Comparison of ENCODE assay signal across 16 cellular contexts in genomic region chr15:75153565-75154248, GRCh38. TPM values are rescaled to one million over a fixed set of nuclear protein-coding genes. Genes with fewer than 3 reads are reported as not detected.
DNase-seq lines count a peak whose midpoint lies in the region; ATAC-seq and TF ChIP-seq lines count a peak whose summit lies in the region.
"Had no signal": no experiment of that assay in that cellular context is flagged by ENCODE, and none has a peak within 500 bp of the region (broad histone marks: within the 10 kb centered on the region; RNA-seq: fewer than 3 reads in every experiment).

No MANE protein-coding gene starts in this region.

- TF ChIP-seq CTCF in lung (IDR thresholded peaks at IDR 0.05; ENCODE audit: control extremely low read depth, extremely low read depth) = no peak

- no peaks in the 10 kb centered on the region for H3K36me3 ChIP-seq in lung (ENCODE audit: control insufficient read depth in 2 of 2, insufficient read depth in 2 of 2, low read length in 2 of 2)
- H3K36me3 ChIP-seq: colonic mucosa, tibial nerve had no signal

- H3K27me3 ChIP-seq in lung (ENCODE audit: control insufficient read depth, insufficient read depth) = no peaks in the 10 kb centered on the region
- H3K27me3 ChIP-seq: colonic mucosa, tibial nerve had no signal

- ATAC-seq in lung (ENCODE audit: insufficient read depth, low FRiP score) (peak; percentile 16), GM18519 (IDR thresholded peaks at IDR 0.05; ENCODE audit: low FRiP score, unreplicated experiment) (no peak), GM18505 (IDR thresholded peaks at IDR 0.05; ENCODE audit: unreplicated experiment) (no peak)
- ATAC-seq: Panc1 had no signal

- H3K9me3 ChIP-seq in lung (ENCODE audit: control insufficient read depth in 2 of 2, insufficient read depth in 1 of 2, low read length in 1 of 2) = peaks cover 0 to 2% of the 10 kb centered on the region in 2 donors
- H3K9me3 ChIP-seq: colonic mucosa had no signal

- no peak overlapping the region for H3K27ac ChIP-seq in lung (ENCODE audit: low read depth in 1 of 2, low read length in 1 of 2)
- H3K27ac ChIP-seq: colonic mucosa had no signal

- WGBS in lung, 2 donors = 34 to 63% methylated on average over 7 of the region's 7 CpGs

- no peak overlapping the region for H3K4me3 ChIP-seq in Jurkat, Clone E6-1 (ENCODE audit: low read length)
- no peak overlapping the region for H3K4me3 ChIP-seq in lung
- H3K4me3 ChIP-seq: colonic mucosa, tibial nerve had no signal

- no peak for TF ChIP-seq POLR2A in GM18505 (IDR thresholded peaks at IDR 0.05; ENCODE audit: borderline replicate concordance, extremely low read depth, insufficient read depth, insufficient read length)

- H3K4me1 ChIP-seq in lung (ENCODE audit: control insufficient read depth in 2 of 2, insufficient read depth in 2 of 2, low read length in 2 of 2) = no peaks in the 10 kb centered on the region
- H3K4me1 ChIP-seq: colonic mucosa had no signal

- DNase-seq in CMK (ENCODE audit: low read depth) (peak; percentile 90), SKM-1 treated with dmso at 0.1 percent for 144 hours (lab: John Stamatoyannopoulos, UW; ENCODE audit: unreplicated experiment) (peak; percentile 89), lung (ENCODE audit: low spot score) (no peak), RKO (ENCODE audit: low spot score) (no peak), NCI-H187 treated with DMSO at 0.1 percent for 48 hours (lab: John Stamatoyannopoulos, UW) (no peak)
- peak; percentile 52 for DNase-seq in Jurkat, Clone E6-1 (ENCODE audit: low read depth, low spot score)
- DNase-seq: activated CD4-positive, alpha-beta memory T cell treated with anti-CD3 and anti-CD28 coated beads for 36 hours; colonic mucosa; left cardiac atrium; natural killer cell; NCI-H1092 treated with DMSO at 0.1 percent for 48 hours; stimulated activated CD4-positive, alpha-beta T cell treated with anti-CD3 and anti-CD28 coated beads, Interleukin-2, amount 100 ng/mL, for 48 hours had no signal

RNA-seq across cellular contexts. Expression of gene C15orf39, which starts 48.0 kb away (rescaled TPM):
- polyA plus RNA-seq in Jurkat, Clone E6-1 (2012; ENCODE audit: insufficient read depth, insufficient read length) = 25.1 TPM
- total RNA-seq in lung = 10 to 100 TPM; 16.8 to 57.7 TPM
- polyA plus RNA-seq in lung = 10 to 100 TPM; 13.1 to 34.4 TPM

Comparison
In these comparisons a context has a peak if more than half of its experiments do, and no peak if none do; other contexts are left out.
1. DNase-seq: peak in CMK (single experiment), Jurkat, Clone E6-1 (single experiment) and SKM-1 treated with dmso at 0.1 percent for 144 hours (single experiment); none in lung (single experiment), RKO (single experiment) and NCI-H187 treated with DMSO at 0.1 percent for 48 hours (single experiment).